13 cellular contexts compared by ENCODE assay signal in genomic region chr10:26627320-26627719, GRCh38.
DNase-seq lines count a peak whose midpoint lies in the region; ATAC-seq and TF ChIP-seq lines count a peak whose summit lies in the region.
"Had no signal": no experiment of that assay in that cellular context is flagged by ENCODE, and none has a peak within 500 bp of the region (broad histone marks: within the 10 kb centered on the region; RNA-seq: fewer than 3 reads in every experiment).

No MANE protein-coding gene starts in this region.

- no peak overlapping the region for H3K18ac ChIP-seq in neuronal stem cell (ENCODE audit: low read length)

- H3K4me1 ChIP-seq in neuronal stem cell (ENCODE audit: control insufficient read depth in 2 of 2, insufficient read depth in 1 of 2, low read depth in 1 of 2, low read length in 2 of 2) = no peaks in the 10 kb centered on the region

- H2AFZ ChIP-seq in neuronal stem cell (ENCODE audit: low read length) = no peak overlapping the region

- no CpG with 5 or more reads among the region's 3 CpGs for WGBS in neuronal stem cell (ENCODE audit: extremely low coverage in 2 of 2, insufficient read length in 2 of 2, insufficient replicate concordance in 1 of 2), 2 donors

- TF ChIP-seq CTCF in HFF-Myc (IDR thresholded peaks at IDR 0.05; ENCODE audit: low read depth, low read length, missing control alignments) = peak; percentile 24

- H2BK120ac ChIP-seq in neuronal stem cell (ENCODE audit: low read depth, low read length) = no peak overlapping the region

- H2BK15ac ChIP-seq in neuronal stem cell (ENCODE audit: low read length) = no peak overlapping the region

- DNase-seq in EH (ENCODE audit: low read depth) = peak; percentile 3
- no peak for DNase-seq in HFF-Myc (ENCODE audit: extremely low read depth, low read depth)
- peak; percentile 7 for DNase-seq in SW480 (ENCODE audit: low spot score)
- no peak for DNase-seq in left lobe of liver (ENCODE audit: low spot score)
- no peak for DNase-seq in neuronal stem cell (ENCODE audit: low spot score)
- no peak for DNase-seq in activated CD4-positive, alpha-beta T cell treated with anti-CD3 and anti-CD28 coated beads, Interleukin-2, amount 50 U/mL, for 4 hours
- no peak for DNase-seq in T-helper 9 cell
- DNase-seq in AG08396 (ENCODE audit: low spot score) = no peak
- DNase-seq: DMS153, NCI-H2171, Right ventricle myocardium superior had no signal

- H3K4me3 ChIP-seq in HFF-Myc (replicated peaks; ENCODE audit: low read depth, low read length) = no peak overlapping the region
- H3K4me3 ChIP-seq in neuronal stem cell (ENCODE audit: low read length in 2 of 2) = no peak overlapping the region
- H3K4me3 ChIP-seq: cardiac muscle cell, smooth muscle cell had no signal

- no peak overlapping the region for H3K23ac ChIP-seq in neuronal stem cell (ENCODE audit: low read depth, low read length, poor library complexity)

- no peaks in the 10 kb centered on the region for H3K79me1 ChIP-seq in neuronal stem cell (ENCODE audit: low read depth, low read length)

- H3K4ac ChIP-seq in neuronal stem cell (ENCODE audit: low read length) = no peak overlapping the region

- peak; percentile 18 for ATAC-seq in left lobe of liver

- H3K4me2 ChIP-seq in neuronal stem cell (ENCODE audit: insufficient read depth, low read length, poor library complexity, severe bottlenecking) = no peak overlapping the region
- H3K4me2 ChIP-seq: smooth muscle cell had no signal

- no peak overlapping the region for H2BK5ac ChIP-seq in neuronal stem cell (ENCODE audit: low read length)

- H3K14ac ChIP-seq in neuronal stem cell (ENCODE audit: low read length) = no peak overlapping the region

- H3K9ac ChIP-seq in neuronal stem cell (ENCODE audit: low read depth, low read length, poor library complexity) = no peak overlapping the region

- H2AK5ac ChIP-seq in neuronal stem cell (ENCODE audit: low read depth, low read length) = no peak overlapping the region

- no peak overlapping the region for H4K91ac ChIP-seq in neuronal stem cell (ENCODE audit: low read depth, low read length, poor library complexity)

- no peaks in the 10 kb centered on the region for H3K36me3 ChIP-seq in neuronal stem cell (replicated peaks in 1 of 2; ENCODE audit: control insufficient read depth in 2 of 2, insufficient read depth in 2 of 2, low read length in 2 of 2)
- H3K36me3 ChIP-seq: cardiac muscle cell had no signal

- H3K27ac ChIP-seq in neuronal stem cell (replicated peaks; ENCODE audit: low read length) = no peak overlapping the region
- H3K27ac ChIP-seq: cardiac muscle cell had no signal

- no peak overlapping the region for H4K8ac ChIP-seq in neuronal stem cell (ENCODE audit: low read depth, low read length)

- H3K9me3 ChIP-seq in neuronal stem cell (replicated peaks in 1 of 2; ENCODE audit: control insufficient read depth in 2 of 2, insufficient read depth in 1 of 2, low read depth in 1 of 2, low read length in 2 of 2) = no peaks in the 10 kb centered on the region

- H3K27me3 ChIP-seq in neuronal stem cell (ENCODE audit: control insufficient read depth in 3 of 3, insufficient read depth in 3 of 3, low read depth in 1 of 3, low read length in 3 of 3) = peaks cover 0 to 20% (median 3%) of the 10 kb centered on the region in 3 experiments

- no peak overlapping the region for H2BK12ac ChIP-seq in neuronal stem cell (ENCODE audit: low read length)

Comparison
In these comparisons a context has a peak if more than half of its experiments do, and no peak if none do; other contexts are left out.
1. DNase-seq: peak in EH (single experiment) and SW480 (single experiment); none in HFF-Myc (single experiment), left lobe of liver (single experiment), neuronal stem cell (single experiment), activated CD4-positive, alpha-beta T cell treated with anti-CD3 and anti-CD28 coated beads, Interleukin-2, amount 50 U/mL, for 4 hours (0 of 2), T-helper 9 cell (single experiment) and AG08396 (single experiment).